Comparison of ENCODE assay signal across 2 cellular contexts in genomic region chr9:94370266-94370665, GRCh38. TPM values are rescaled to one million over a fixed set of nuclear protein-coding genes. Genes with fewer than 3 reads are reported as not detected.
"Had no signal": no experiment of that assay in that cellular context is flagged by ENCODE, and none has a peak within 500 bp of the region (broad histone marks: within the 10 kb centered on the region; RNA-seq: fewer than 3 reads in every experiment).

No MANE protein-coding gene starts in this region.

RNA-seq across cellular contexts. Expression of gene NUTM2F, which starts 41.8 kb away (rescaled TPM):
- total RNA-seq: G401, GM12878 had no signal
